Comparison of ENCODE assay signal across 12 cellular contexts in genomic region chr17:4658478-4659305, GRCh38. TPM values are rescaled to one million over a fixed set of nuclear protein-coding genes. Genes with fewer than 3 reads are reported as not detected.
DNase-seq lines count a peak whose midpoint lies in the region; TF ChIP-seq lines count a peak whose summit lies in the region.
"Had no signal": no experiment of that assay in that cellular context is flagged by ENCODE, and none has a peak within 500 bp of the region (broad histone marks: within the 10 kb centered on the region; RNA-seq: fewer than 3 reads in every experiment).

No MANE protein-coding gene starts in this region.

- in situ Hi-C loops in KBM-7 (cut with MboI; ENCODE audit: low pct_unique_long_range_greater_than_20kb, low sequenced_read_pairs): no loop called here

- no peak for TF ChIP-seq POLR2A in testis (IDR thresholded peaks at IDR 0.05)

- CTCF ChIA-PET in activated naive CD4-positive, alpha-beta T cell treated with anti-CD3 and anti-CD28 coated beads for 36 hours (lab: Charles Lee): interaction anchor here (2.1 kb wide), 1 partner anchor 92 kb away, joined by 4 read pairs; no protein-coding TSS in a partner anchor

- H3K27ac Mint-ChIP-seq in activated naive CD4-positive, alpha-beta T cell treated with anti-CD3 and anti-CD28 coated beads for 36 hours: peak overlapping the region; percentile 65
- H3K27ac Mint-ChIP-seq: T-helper 17 cell had no signal

- intact Hi-C loops in activated naive CD4-positive, alpha-beta T cell treated with anti-CD3 and anti-CD28 coated beads for 36 hours (cut with micrococcal nuclease): no loop called here
- intact Hi-C loops in testis (cut with DNase I; ENCODE audit: low total_unique reads): no loop called here

- H3K4me1 ChIP-seq in BE2C: no peaks in the 10 kb centered on the region
- peaks cover 32% of the 10 kb centered on the region for H3K4me1 ChIP-seq in mesodermal cell (ENCODE audit: control insufficient read depth, insufficient read depth, low read length, poor library complexity, severe bottlenecking)
- no peaks in the 10 kb centered on the region for H3K4me1 ChIP-seq in testis
- H3K4me1 ChIP-seq: right lobe of liver had no signal

- no peaks in the 10 kb centered on the region for H3K9me3 Mint-ChIP-seq in activated naive CD4-positive, alpha-beta T cell treated with anti-CD3 and anti-CD28 coated beads for 36 hours

- H3K4me3 ChIP-seq in BE2C (ENCODE audit: low read depth, low read length): no peak overlapping the region
- H3K4me3 ChIP-seq in mesodermal cell (ENCODE audit: extremely low read depth, insufficient read depth, low read length, poor library complexity, severe bottlenecking): no peak overlapping the region
- H3K4me3 ChIP-seq in testis: no peak overlapping the region
- H3K4me3 ChIP-seq: right lobe of liver had no signal

- no peaks in the 10 kb centered on the region for H3K27me3 Mint-ChIP-seq in activated naive CD4-positive, alpha-beta T cell treated with anti-CD3 and anti-CD28 coated beads for 36 hours (ENCODE audit: low read depth)

- 75% methylated on average over 2 of the region's 6 CpGs; no CpG with 5 or more reads in 1 of the 2 experiments for WGBS in mesodermal cell (ENCODE audit: insufficient coverage in 2 of 2), 2 experiments
- 60 to 77% methylated on average over 6 of the region's 6 CpGs for WGBS in testis, 2 donors

- TF ChIP-seq CTCF in BE2C (IDR thresholded peaks at IDR 0.05; ENCODE audit: low read depth, low read length) (no peak), testis (IDR thresholded peaks at IDR 0.05) (no peak)

- H3K9me3 ChIP-seq in BE2C: no peaks in the 10 kb centered on the region
- H3K9me3 ChIP-seq in mesodermal cell (ENCODE audit: control insufficient read depth, low read length): no peaks in the 10 kb centered on the region
- no peaks in the 10 kb centered on the region for H3K9me3 ChIP-seq in testis
- H3K9me3 ChIP-seq: right lobe of liver had no signal

- H3K4me3 Mint-ChIP-seq in activated naive CD4-positive, alpha-beta T cell treated with anti-CD3 and anti-CD28 coated beads for 36 hours: no peak overlapping the region
- H3K4me3 Mint-ChIP-seq: T-helper 17 cell had no signal

- H3K27ac ChIP-seq in mesodermal cell (ENCODE audit: low read depth, low read length, severe bottlenecking) (peak overlapping the region; percentile 82), testis (no peak overlapping the region)
- H3K27ac ChIP-seq: right lobe of liver had no signal

- peaks cover 7% of the 10 kb centered on the region for H3K4me1 Mint-ChIP-seq in activated naive CD4-positive, alpha-beta T cell treated with anti-CD3 and anti-CD28 coated beads for 36 hours (ENCODE audit: low read depth)

- no peaks in the 10 kb centered on the region for H3K36me3 ChIP-seq in BE2C
- no peaks in the 10 kb centered on the region for H3K36me3 ChIP-seq in mesodermal cell (ENCODE audit: control insufficient read depth, insufficient read depth, low read length)
- H3K36me3 ChIP-seq in testis (ENCODE audit: low read depth, missing control alignments): no peaks in the 10 kb centered on the region
- H3K36me3 ChIP-seq: right lobe of liver had no signal

- H3K27me3 ChIP-seq in BE2C (no peaks in the 10 kb centered on the region), testis (no peaks in the 10 kb centered on the region)
- H3K27me3 ChIP-seq: right lobe of liver had no signal

- no peaks in the 10 kb centered on the region for H3K36me3 Mint-ChIP-seq in activated naive CD4-positive, alpha-beta T cell treated with anti-CD3 and anti-CD28 coated beads for 36 hours (ENCODE audit: low read depth)

- DNase-seq in BE2C: peak; percentile 21
- DNase-seq in KBM-7: peak; percentile 48
- DNase-seq in activated naive CD4-positive, alpha-beta T cell treated with anti-CD3 and anti-CD28 coated beads for 36 hours: peak; percentile 73
- DNase-seq in testis: no peak
- no peak for DNase-seq in HPDE6-E6E7 (ENCODE audit: extremely low spot score)
- DNase-seq in activated gamma-delta T cell treated with Interleukin-2 at 50 U/mL for 16 hours: no peak
- DNase-seq in SIG-M5 (lab: John Stamatoyannopoulos, UW): no peak
- DNase-seq: cortex of kidney, kidney, right lobe of liver, T-helper 17 cell had no signal

RNA-seq across cellular contexts. Expression of gene ALOX15, which starts 17.2 kb away (rescaled TPM):
- polyA plus RNA-seq in BE2C (2012; ENCODE audit: insufficient read depth, insufficient read length, low read depth): not detected
- not detected for total RNA-seq in activated naive CD4-positive, alpha-beta T cell treated with anti-CD3 and anti-CD28 coated beads for 36 hours
- polyA plus RNA-seq in mesodermal cell (2013, experiment 1 of 2): 4.2 TPM
- 6.6 TPM for polyA plus RNA-seq in mesodermal cell (2013, experiment 2 of 2)
- total RNA-seq in testis: 1 to 10 TPM; 1.3 to 2.4 TPM
- polyA plus RNA-seq in testis (ENCODE audit: insufficient read depth, low read depth, low replicate concordance): 5.2 TPM
- total RNA-seq: kidney had no signal

RNA-seq across cellular contexts. Expression of gene PELP1, which starts 45.2 kb away (rescaled TPM):
- 57.1 TPM for polyA plus RNA-seq in BE2C (2012; ENCODE audit: insufficient read depth, insufficient read length, low read depth)
- 10 to 100 TPM; 79.0 to 91.2 TPM for total RNA-seq in activated naive CD4-positive, alpha-beta T cell treated with anti-CD3 and anti-CD28 coated beads for 36 hours
- polyA plus RNA-seq in mesodermal cell (2013, experiment 1 of 2): 64.5 TPM
- polyA plus RNA-seq in mesodermal cell (2013, experiment 2 of 2): 49.0 TPM
- 10 to 100 TPM; 88.0 to 88.1 TPM for total RNA-seq in testis
- 74.4 TPM for polyA plus RNA-seq in testis (ENCODE audit: insufficient read depth, low read depth, low replicate concordance)

RNA-seq across cellular contexts. Expression of gene ARRB2, which starts 51.7 kb away (rescaled TPM):
- polyA plus RNA-seq in BE2C (2012; ENCODE audit: insufficient read depth, insufficient read length, low read depth): 73.0 TPM
- total RNA-seq in activated naive CD4-positive, alpha-beta T cell treated with anti-CD3 and anti-CD28 coated beads for 36 hours: 100 to 1,000 TPM; 169 to 174 TPM
- polyA plus RNA-seq in mesodermal cell (2013, experiment 1 of 2): 25.5 TPM
- polyA plus RNA-seq in mesodermal cell (2013, experiment 2 of 2): 21.4 TPM
- total RNA-seq in testis: 10 to 100 TPM; 13.5 to 19.5 TPM
- 23.0 TPM for polyA plus RNA-seq in testis (ENCODE audit: insufficient read depth, low read depth, low replicate concordance)

Comparison
In these comparisons a context has a peak if more than half of its experiments do, and no peak if none do; other contexts are left out.
1. DNase-seq: peak in BE2C (single experiment), KBM-7 (single experiment) and activated naive CD4-positive, alpha-beta T cell treated with anti-CD3 and anti-CD28 coated beads for 36 hours (single experiment); none in testis (single experiment), HPDE6-E6E7 (single experiment), activated gamma-delta T cell treated with Interleukin-2 at 50 U/mL for 16 hours (single experiment) and SIG-M5 (single experiment).
2. RNA of gene ARRB2, which starts 51.7 kb away (total RNA-seq): 169 to 174 TPM in activated naive CD4-positive, alpha-beta T cell treated with anti-CD3 and anti-CD28 coated beads for 36 hours; 13.5 to 19.5 TPM in testis; every median in the first group is over 4 times any median in the second.